In the genomic region with DNA sequence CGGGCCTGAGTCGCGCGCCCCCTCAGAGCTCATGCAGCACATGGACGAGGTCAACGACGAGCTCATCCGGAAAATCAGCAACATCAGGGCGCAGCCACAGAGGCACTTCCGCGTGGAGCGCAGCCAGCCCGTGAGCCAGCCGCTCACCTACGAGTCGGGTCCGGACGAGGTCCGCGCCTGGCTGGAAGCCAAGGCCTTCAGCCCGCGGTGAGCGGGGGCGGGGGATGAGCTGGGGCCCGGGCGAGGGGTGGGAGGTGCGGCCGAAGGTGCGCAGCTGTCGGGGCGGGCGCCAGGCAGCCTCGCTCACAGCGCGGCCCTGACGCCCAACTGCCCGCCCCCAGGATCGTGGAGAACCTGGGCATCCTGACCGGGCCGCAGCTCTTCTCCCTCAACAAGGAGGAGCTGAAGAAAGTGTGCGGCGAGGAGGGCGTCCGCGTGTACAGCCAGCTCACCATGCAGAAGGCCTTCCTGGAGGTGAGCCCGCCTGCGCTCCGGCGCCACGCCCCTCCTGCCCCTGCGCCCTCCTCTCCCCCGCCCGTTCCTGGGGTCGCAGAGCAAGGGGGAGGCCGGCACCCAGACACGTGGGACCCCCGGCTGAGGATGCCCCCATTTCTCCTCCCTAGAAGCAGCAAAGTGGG, we compare ENCODE assay signal across 6 cellular contexts. TPM values are rescaled to one million over a fixed set of nuclear protein-coding genes. Genes with fewer than 3 reads are reported as not detected.
DNase-seq lines count a peak whose midpoint lies in the region; TF ChIP-seq lines count a peak whose summit lies in the region.

No MANE protein-coding gene starts in this region.

- H3K4me3 ChIP-seq in right atrium auricular region (peak overlapping the region in 1 of 2 donors; percentile 38), thyroid gland (replicated peaks in 1 of 3) (no peak overlapping the region)

- H3K4me1 ChIP-seq in right atrium auricular region (peaks cover 0 to 40% of the 10 kb centered on the region in 2 donors), thyroid gland (peaks cover 23 to 34% of the 10 kb centered on the region in 2 donors)

- peaks cover 4 to 14% of the 10 kb centered on the region in 2 donors for H3K27me3 ChIP-seq in right atrium auricular region
- no peaks in the 10 kb centered on the region for H3K27me3 ChIP-seq in thyroid gland

- H3K27ac ChIP-seq in right atrium auricular region = peak overlapping the region; percentile 3 to 71
- H3K27ac ChIP-seq in thyroid gland = peak overlapping the region; percentile 68 to 80 (median 75)

- peak in 1 of 2 donors; percentile 20 for TF ChIP-seq POLR2A in thyroid gland (IDR thresholded peaks at IDR 0.05)

- in situ Hi-C loops in KBM-7 (cut with MboI; ENCODE audit: low pct_unique_long_range_greater_than_20kb, low sequenced_read_pairs) = no loop called here

- H3K9me3 ChIP-seq in right atrium auricular region (no peaks in the 10 kb centered on the region), thyroid gland (no peaks in the 10 kb centered on the region)

- WGBS in thyroid gland, 2 donors = 5 to 19% methylated on average over 7 to 17 of the region's 57 CpGs

- peak; percentile 26 for DNase-seq in KBM-7
- DNase-seq in activated CD4-positive, alpha-beta T cell treated with anti-CD3 and anti-CD28 coated beads, Interleukin-2, amount 50 U/mL, for 1 hour = peak; percentile 47
- no peak for DNase-seq in right atrium auricular region (ENCODE audit: low spot score)
- DNase-seq in thyroid gland = peak; percentile 94 to 95
- DNase-seq in putamen (ENCODE audit: low spot score) = no peak
- no peak for DNase-seq in SIG-M5 (lab: John Stamatoyannopoulos, UW)

- no peaks in the 10 kb centered on the region for H3K36me3 ChIP-seq in right atrium auricular region
- peaks cover 11 to 12% of the 10 kb centered on the region in 2 donors for H3K36me3 ChIP-seq in thyroid gland

- TF ChIP-seq CTCF in right atrium auricular region (IDR thresholded peaks at IDR 0.05) (no peak), thyroid gland (IDR thresholded peaks at IDR 0.05) (no peak)

- intact Hi-C loops in thyroid gland (cut with DNase I) = loop anchor here (5.0 to 10.0 kb wide), 2 partner anchors 62 to 174 kb away; no protein-coding TSS in a partner anchor

RNA-seq across cellular contexts. Expression of gene EPS8L2, which starts 20.4 kb away (rescaled TPM):
- total RNA-seq in right atrium auricular region (1 to 10 TPM; 4.7 to 7.5 TPM), thyroid gland (100 to 1,000 TPM; 185 to 259 (median 195) TPM)

RNA-seq across cellular contexts. Expression of gene TALDO1, which starts 20.9 kb away (rescaled TPM):
- total RNA-seq in right atrium auricular region (100 to 1,000 TPM in 1 of 2 donors, 10 to 100 TPM in 1; 90.3 to 111 TPM), thyroid gland (100 to 1,000 TPM; 300 to 965 (median 558) TPM)

RNA-seq across cellular contexts. Expression of gene TMEM80, which starts 30.8 kb away (rescaled TPM):
- 10 to 100 TPM; 12.5 to 20.7 TPM for total RNA-seq in right atrium auricular region
- total RNA-seq in thyroid gland = 100 to 1,000 TPM in 1 of 4 donors, 10 to 100 TPM in 3; 57.3 to 103 (median 67.7) TPM

RNA-seq across cellular contexts. Expression of gene DEAF1, which starts 31.4 kb away (rescaled TPM):
- 10 to 100 TPM; 15.5 to 26.6 TPM for total RNA-seq in right atrium auricular region
- total RNA-seq in thyroid gland = 100 to 1,000 TPM in 1 of 4 donors, 10 to 100 TPM in 3; 61.8 to 103 (median 87.6) TPM

RNA-seq across cellular contexts. Expression of gene GATD1, which starts 50.9 kb away (rescaled TPM):
- total RNA-seq in right atrium auricular region (10 to 100 TPM; 13.3 to 29.8 TPM), thyroid gland (10 to 100 TPM; 27.4 to 47.6 (median 35.5) TPM)

Comparison
In these comparisons a context has a peak if more than half of its experiments do, and no peak if none do; other contexts are left out.
1. DNase-seq: peak in KBM-7 (single experiment), activated CD4-positive, alpha-beta T cell treated with anti-CD3 and anti-CD28 coated beads, Interleukin-2, amount 50 U/mL, for 1 hour (single experiment) and thyroid gland (2 of 2); none in right atrium auricular region (single experiment), putamen (single experiment) and SIG-M5 (single experiment).
2. RNA of gene EPS8L2, which starts 20.4 kb away (total RNA-seq): 185 to 259 TPM in thyroid gland; 4.7 to 7.5 TPM in right atrium auricular region; every median in the first group is over 10 times any median in the second.